1 cellular context compared by ENCODE assay signal in the genomic region with DNA sequence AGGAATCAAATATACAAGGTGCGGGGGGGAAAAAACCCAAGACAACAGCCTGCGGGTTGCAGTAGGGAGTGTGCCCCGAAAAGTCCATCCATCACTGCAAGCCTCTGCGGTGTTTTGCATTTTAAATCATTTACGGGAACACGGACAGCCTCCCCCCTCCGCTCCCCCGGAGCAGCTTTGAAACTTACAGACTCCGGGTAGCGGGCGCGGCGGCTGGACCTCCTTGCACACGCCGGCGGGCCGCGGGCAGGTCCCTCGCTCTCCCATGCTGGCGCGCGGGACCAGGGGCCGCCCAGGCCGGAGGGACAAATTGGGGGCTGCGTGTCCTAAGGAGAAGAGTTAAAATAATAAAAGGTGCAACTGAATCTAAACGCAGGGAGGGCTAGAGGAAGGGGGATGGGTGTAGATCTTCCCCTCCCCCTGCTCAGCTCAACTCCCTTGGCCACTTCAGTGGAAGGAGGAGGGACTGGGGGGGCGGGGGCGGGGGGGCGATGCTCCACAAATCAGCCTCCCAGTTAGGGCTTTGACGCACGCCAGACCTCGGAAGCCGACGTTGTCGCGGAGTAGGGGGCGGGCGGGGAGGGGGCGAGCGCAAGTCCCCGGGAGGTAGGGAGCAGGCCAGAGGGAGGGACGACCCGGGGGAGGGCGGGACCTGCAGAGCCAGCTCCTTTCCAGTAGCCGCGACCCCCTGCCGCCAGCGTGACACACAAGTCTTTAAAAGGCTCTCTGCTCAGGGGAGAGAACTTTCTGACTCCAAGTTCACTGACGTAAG.
A peak's percentile ranks its signal among the peaks of the same experiment; 100 is the strongest.
TF ChIP-seq lines count a peak whose summit lies in the region.

Gene KCNJ8, minus strand, starts transcription at position 349 of the 772 bp plus-strand sequence. CDS start 1,090 bp downstream, outside the sequence.

TF ChIP-seq in HEK293, 187 proteins besides CTCF, POLR2A, EP300 and RAD21 (continued from another document and continues in another):
- peak; percentile 80 for TF ChIP-seq OSR2 (tag by site-specific recombination; IDR thresholded peaks at IDR 0.05)
- peak; percentile 63; the same call in 1 of the 2 replicates for TF ChIP-seq SP7 (tag by site-specific recombination; IDR thresholded peaks at IDR 0.05)
- TF ChIP-seq ZNF433 (tag by site-specific recombination; IDR thresholded peaks at IDR 0.05; ENCODE audit: low read depth): no peak
- TF ChIP-seq ZSCAN16 (tag by site-specific recombination; IDR thresholded peaks at IDR 0.05): no peak
- TF ChIP-seq SCRT1 (tag by site-specific recombination; IDR thresholded peaks at IDR 0.05; ENCODE audit: borderline replicate concordance): no peak
- no peak for TF ChIP-seq ZNF626 (tag by site-specific recombination; IDR thresholded peaks at IDR 0.05)
- no peak for TF ChIP-seq RBAK (tag by site-specific recombination; IDR thresholded peaks at IDR 0.05)
- TF ChIP-seq ZNF624 (tag by site-specific recombination; IDR thresholded peaks at IDR 0.05): no peak
- no peak for TF ChIP-seq ZFP3 (tag by site-specific recombination; IDR thresholded peaks at IDR 0.05; ENCODE audit: low read depth)
- TF ChIP-seq, protein P1, sequence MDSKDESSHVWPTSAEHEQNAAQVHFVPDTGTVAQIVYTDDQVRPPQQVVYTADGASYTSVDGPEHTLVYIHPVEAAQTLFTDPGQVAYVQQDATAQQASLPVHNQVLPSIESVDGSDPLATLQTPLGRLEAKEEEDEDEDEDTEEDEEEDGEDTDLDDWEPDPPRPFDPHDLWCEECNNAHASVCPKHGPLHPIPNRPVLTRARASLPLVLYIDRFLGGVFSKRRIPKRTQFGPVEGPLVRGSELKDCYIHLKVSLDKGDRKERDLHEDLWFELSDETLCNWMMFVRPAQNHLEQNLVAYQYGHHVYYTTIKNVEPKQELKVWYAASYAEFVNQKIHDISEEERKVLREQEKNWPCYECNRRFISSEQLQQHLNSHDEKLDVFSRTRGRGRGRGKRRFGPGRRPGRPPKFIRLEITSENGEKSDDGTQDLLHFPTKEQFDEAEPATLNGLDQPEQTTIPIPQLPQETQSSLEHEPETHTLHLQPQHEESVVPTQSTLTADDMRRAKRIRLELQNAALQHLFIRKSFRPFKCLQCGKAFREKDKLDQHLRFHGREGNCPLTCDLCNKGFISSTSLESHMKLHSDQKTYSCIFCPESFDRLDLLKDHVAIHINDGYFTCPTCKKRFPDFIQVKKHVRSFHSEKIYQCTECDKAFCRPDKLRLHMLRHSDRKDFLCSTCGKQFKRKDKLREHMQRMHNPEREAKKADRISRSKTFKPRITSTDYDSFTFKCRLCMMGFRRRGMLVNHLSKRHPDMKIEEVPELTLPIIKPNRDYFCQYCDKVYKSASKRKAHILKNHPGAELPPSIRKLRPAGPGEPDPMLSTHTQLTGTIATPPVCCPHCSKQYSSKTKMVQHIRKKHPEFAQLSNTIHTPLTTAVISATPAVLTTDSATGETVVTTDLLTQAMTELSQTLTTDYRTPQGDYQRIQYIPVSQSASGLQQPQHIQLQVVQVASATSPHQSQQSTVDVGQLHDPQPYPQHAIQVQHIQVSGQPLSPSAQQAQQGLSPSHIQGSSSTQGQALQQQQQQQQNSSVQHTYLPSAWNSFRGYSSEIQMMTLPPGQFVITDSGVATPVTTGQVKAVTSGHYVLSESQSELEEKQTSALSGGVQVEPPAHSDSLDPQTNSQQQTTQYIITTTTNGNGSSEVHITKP (tag by site-specific recombination; IDR thresholded peaks at IDR 0.05): peak; percentile 35; the same call in 1 of the 2 replicates
- TF ChIP-seq, protein P2, sequence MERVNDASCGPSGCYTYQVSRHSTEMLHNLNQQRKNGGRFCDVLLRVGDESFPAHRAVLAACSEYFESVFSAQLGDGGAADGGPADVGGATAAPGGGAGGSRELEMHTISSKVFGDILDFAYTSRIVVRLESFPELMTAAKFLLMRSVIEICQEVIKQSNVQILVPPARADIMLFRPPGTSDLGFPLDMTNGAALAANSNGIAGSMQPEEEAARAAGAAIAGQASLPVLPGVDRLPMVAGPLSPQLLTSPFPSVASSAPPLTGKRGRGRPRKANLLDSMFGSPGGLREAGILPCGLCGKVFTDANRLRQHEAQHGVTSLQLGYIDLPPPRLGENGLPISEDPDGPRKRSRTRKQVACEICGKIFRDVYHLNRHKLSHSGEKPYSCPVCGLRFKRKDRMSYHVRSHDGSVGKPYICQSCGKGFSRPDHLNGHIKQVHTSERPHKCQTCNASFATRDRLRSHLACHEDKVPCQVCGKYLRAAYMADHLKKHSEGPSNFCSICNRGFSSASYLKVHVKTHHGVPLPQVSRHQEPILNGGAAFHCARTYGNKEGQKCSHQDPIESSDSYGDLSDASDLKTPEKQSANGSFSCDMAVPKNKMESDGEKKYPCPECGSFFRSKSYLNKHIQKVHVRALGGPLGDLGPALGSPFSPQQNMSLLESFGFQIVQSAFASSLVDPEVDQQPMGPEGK (tag by site-specific recombination; IDR thresholded peaks at IDR 0.05): peak; percentile 70
- 0 out of 2 replicates have a peak, but pooled peaks have one; percentile 22 for TF ChIP-seq ZNF76 (tag by site-specific recombination; IDR thresholded peaks at IDR 0.05; ENCODE audit: borderline replicate concordance, low read depth)
- TF ChIP-seq ZNF23 (tag by site-specific recombination; IDR thresholded peaks at IDR 0.05; ENCODE audit: borderline replicate concordance): no peak
- TF ChIP-seq KLF9 (tag by site-specific recombination; IDR thresholded peaks at IDR 0.05; ENCODE audit: low read depth): peak; percentile 14; the same call in 1 of the 2 replicates
- TF ChIP-seq ZNF394 (tag by site-specific recombination; IDR thresholded peaks at IDR 0.05; ENCODE audit: borderline replicate concordance): peak; percentile 64; the same call in 1 of the 2 replicates
- TF ChIP-seq MZF1 (tag by site-specific recombination; IDR thresholded peaks at IDR 0.05; ENCODE audit: borderline replicate concordance): 0 out of 2 replicates have a peak, but pooled peaks have one; percentile 13
- peak; percentile 59 for TF ChIP-seq ZNF335 (tag by site-specific recombination; conservative IDR thresholded peaks at IDR 0.05)
- 0 out of 2 replicates have a peak, but pooled peaks have one; percentile 14 for TF ChIP-seq PRDM4 (tag by site-specific recombination; IDR thresholded peaks at IDR 0.05)
- peak; percentile 69 for TF ChIP-seq GLIS2 (tag by site-specific recombination; IDR thresholded peaks at IDR 0.05)
- TF ChIP-seq ZNF223 (tag by site-specific recombination; IDR thresholded peaks at IDR 0.05): no peak
- no peak for TF ChIP-seq ZNF555 (tag by site-specific recombination; conservative IDR thresholded peaks at IDR 0.05)
- TF ChIP-seq, protein P3, sequence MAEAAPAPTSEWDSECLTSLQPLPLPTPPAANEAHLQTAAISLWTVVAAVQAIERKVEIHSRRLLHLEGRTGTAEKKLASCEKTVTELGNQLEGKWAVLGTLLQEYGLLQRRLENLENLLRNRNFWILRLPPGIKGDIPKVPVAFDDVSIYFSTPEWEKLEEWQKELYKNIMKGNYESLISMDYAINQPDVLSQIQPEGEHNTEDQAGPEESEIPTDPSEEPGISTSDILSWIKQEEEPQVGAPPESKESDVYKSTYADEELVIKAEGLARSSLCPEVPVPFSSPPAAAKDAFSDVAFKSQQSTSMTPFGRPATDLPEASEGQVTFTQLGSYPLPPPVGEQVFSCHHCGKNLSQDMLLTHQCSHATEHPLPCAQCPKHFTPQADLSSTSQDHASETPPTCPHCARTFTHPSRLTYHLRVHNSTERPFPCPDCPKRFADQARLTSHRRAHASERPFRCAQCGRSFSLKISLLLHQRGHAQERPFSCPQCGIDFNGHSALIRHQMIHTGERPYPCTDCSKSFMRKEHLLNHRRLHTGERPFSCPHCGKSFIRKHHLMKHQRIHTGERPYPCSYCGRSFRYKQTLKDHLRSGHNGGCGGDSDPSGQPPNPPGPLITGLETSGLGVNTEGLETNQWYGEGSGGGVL (tag by site-specific recombination; IDR thresholded peaks at IDR 0.05): peak; percentile 70
- TF ChIP-seq, protein P4, sequence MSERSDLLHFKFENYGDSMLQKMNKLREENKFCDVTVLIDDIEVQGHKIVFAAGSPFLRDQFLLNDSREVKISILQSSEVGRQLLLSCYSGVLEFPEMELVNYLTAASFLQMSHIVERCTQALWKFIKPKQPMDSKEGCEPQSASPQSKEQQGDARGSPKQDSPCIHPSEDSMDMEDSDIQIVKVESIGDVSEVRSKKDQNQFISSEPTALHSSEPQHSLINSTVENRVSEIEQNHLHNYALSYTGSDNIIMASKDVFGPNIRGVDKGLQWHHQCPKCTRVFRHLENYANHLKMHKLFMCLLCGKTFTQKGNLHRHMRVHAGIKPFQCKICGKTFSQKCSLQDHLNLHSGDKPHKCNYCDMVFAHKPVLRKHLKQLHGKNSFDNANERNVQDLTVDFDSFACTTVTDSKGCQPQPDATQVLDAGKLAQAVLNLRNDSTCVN (tag by site-specific recombination; optimal IDR thresholded peaks at IDR 0.05): peak; percentile 72
- TF ChIP-seq, protein P5, sequence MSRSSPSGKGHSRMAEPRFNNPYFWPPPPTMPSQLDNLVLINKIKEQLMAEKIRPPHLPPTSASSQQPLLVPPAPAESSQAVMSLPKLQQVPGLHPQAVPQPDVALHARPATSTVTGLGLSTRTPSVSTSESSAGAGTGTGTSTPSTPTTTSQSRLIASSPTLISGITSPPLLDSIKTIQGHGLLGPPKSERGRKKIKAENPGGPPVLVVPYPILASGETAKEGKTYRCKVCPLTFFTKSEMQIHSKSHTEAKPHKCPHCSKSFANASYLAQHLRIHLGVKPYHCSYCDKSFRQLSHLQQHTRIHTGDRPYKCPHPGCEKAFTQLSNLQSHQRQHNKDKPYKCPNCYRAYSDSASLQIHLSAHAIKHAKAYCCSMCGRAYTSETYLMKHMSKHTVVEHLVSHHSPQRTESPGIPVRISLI (tag by site-specific recombination; IDR thresholded peaks at IDR 0.05): peak; percentile 56; the same call in 1 of the 2 replicates
- no peak for TF ChIP-seq INSM2 (tag by site-specific recombination; IDR thresholded peaks at IDR 0.05)
- TF ChIP-seq IKZF3 (tag by site-specific recombination; IDR thresholded peaks at IDR 0.05): no peak
- 0 out of 2 replicates have a peak, but pooled peaks have one; percentile 45 for TF ChIP-seq ZNF2 (tag by site-specific recombination; IDR thresholded peaks at IDR 0.05)
- TF ChIP-seq ZNF768 (tag by site-specific recombination; IDR thresholded peaks at IDR 0.05): no peak
- TF ChIP-seq ZNF16 (tag by site-specific recombination; IDR thresholded peaks at IDR 0.05; ENCODE audit: low read depth): no peak
- TF ChIP-seq ZNF214 (tag by site-specific recombination; IDR thresholded peaks at IDR 0.05; ENCODE audit: borderline replicate concordance): no peak
- TF ChIP-seq ZNF660 (tag by site-specific recombination; IDR thresholded peaks at IDR 0.05): 0 out of 2 replicates have a peak, but pooled peaks have one; percentile 18
- peak; percentile 44 for TF ChIP-seq ZBTB48 (tag by site-specific recombination; IDR thresholded peaks at IDR 0.05)
- TF ChIP-seq ZNF350 (tag by site-specific recombination; IDR thresholded peaks at IDR 0.05): no peak
- no peak for TF ChIP-seq ZNF366 (tag by site-specific recombination; conservative IDR thresholded peaks at IDR 0.05)
- TF ChIP-seq WT1 (tag by site-specific recombination; IDR thresholded peaks at IDR 0.05): peak; percentile 55; the same call in 1 of the 2 replicates
- no peak for TF ChIP-seq ZBTB20 (tag by site-specific recombination; IDR thresholded peaks at IDR 0.05)
- TF ChIP-seq ZNF324 (tag by site-specific recombination; IDR thresholded peaks at IDR 0.05): no peak
- no peak for TF ChIP-seq ZNF19 (tag by site-specific recombination; IDR thresholded peaks at IDR 0.05; ENCODE audit: low read depth)
- TF ChIP-seq, protein P6, sequence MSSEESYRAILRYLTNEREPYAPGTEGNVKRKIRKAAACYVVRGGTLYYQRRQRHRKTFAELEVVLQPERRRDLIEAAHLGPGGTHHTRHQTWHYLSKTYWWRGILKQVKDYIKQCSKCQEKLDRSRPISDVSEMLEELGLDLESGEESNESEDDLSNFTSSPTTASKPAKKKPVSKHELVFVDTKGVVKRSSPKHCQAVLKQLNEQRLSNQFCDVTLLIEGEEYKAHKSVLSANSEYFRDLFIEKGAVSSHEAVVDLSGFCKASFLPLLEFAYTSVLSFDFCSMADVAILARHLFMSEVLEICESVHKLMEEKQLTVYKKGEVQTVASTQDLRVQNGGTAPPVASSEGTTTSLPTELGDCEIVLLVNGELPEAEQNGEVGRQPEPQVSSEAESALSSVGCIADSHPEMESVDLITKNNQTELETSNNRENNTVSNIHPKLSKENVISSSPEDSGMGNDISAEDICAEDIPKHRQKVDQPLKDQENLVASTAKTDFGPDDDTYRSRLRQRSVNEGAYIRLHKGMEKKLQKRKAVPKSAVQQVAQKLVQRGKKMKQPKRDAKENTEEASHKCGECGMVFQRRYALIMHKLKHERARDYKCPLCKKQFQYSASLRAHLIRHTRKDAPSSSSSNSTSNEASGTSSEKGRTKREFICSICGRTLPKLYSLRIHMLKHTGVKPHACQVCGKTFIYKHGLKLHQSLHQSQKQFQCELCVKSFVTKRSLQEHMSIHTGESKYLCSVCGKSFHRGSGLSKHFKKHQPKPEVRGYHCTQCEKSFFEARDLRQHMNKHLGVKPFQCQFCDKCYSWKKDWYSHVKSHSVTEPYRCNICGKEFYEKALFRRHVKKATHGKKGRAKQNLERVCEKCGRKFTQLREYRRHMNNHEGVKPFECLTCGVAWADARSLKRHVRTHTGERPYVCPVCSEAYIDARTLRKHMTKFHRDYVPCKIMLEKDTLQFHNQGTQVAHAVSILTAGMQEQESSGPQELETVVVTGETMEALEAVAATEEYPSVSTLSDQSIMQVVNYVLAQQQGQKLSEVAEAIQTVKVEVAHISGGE (tag by site-specific recombination; conservative IDR thresholded peaks at IDR 0.05; ENCODE audit: low read depth): peak; percentile 28; the same call in 1 of the 2 replicates
